16 cellular contexts compared by ENCODE assay signal in the genomic region with DNA sequence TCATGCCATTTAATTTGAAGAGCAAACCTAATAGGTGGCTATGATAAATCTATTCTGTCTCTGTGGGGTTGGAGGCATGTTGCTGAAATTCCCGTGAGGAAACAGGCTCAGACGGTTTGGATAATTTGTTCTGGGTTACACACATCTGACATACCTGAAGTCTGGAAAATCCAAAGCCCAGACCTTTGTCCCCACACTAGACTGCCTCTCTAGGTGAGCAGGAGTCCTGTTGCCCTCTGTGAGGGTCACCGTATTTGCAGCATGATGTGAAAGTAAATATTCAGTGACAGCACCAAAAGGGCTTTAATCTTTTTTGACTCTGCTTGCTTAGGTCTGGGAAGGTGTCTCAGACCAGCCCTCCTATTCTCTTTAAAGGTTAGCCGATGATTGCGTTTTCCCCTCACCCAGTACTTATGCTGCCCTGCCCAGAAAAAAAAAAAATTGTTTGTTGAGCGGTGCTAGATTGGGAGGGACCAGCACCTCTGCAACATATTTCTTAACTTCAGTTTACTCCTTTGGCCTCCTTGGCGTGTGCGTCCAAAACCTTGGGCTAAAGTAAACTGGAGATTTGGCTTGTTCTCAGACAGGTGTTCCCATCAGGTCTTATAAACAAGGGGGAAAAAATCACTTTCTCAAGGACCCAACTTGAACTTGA.
DNase-seq lines count a peak whose midpoint lies in the region; ATAC-seq and TF ChIP-seq lines count a peak whose summit lies in the region.
"Had no signal": no experiment of that assay in that cellular context is flagged by ENCODE, and none has a peak within 500 bp of the region (broad histone marks: within the 10 kb centered on the region; RNA-seq: fewer than 3 reads in every experiment).

No MANE protein-coding gene starts in this region.

- intact Hi-C loops in esophagus squamous epithelium (cut with DNase I) = no loop called here

- H3K4me3 Mint-ChIP-seq in progenitor cell of endocrine pancreas (ENCODE audit: low read depth) (peak overlapping the region; percentile 19), osteocyte (ENCODE audit: unreplicated experiment) (no peak overlapping the region)
- H3K4me3 Mint-ChIP-seq: activated CD4-positive, alpha-beta memory T cell treated with anti-CD3 and anti-CD28 coated beads for 36 hours; activated T-helper 1 cell treated with anti-CD3 and anti-CD28 coated beads, Interleukin-12 subunit alpha, Interleukin-12 subunit beta, Interleukin-2, Interleukin-4 antibody, amounts not matched to agents 30 ng/mL and 10 ng/mL and 1 ng/mL, durations not matched to agents 14 hours and 24 hours and 36 hours had no signal

- H3K36me3 Mint-ChIP-seq in progenitor cell of endocrine pancreas (ENCODE audit: insufficient read depth) = peaks cover 2% of the 10 kb centered on the region
- no peaks in the 10 kb centered on the region for H3K36me3 Mint-ChIP-seq in osteocyte (ENCODE audit: unreplicated experiment)
- H3K36me3 Mint-ChIP-seq: activated CD4-positive, alpha-beta memory T cell treated with anti-CD3 and anti-CD28 coated beads for 36 hours had no signal

- peak overlapping the region; percentile 21 for H3K4me3 ChIP-seq in LNCaP clone FGC (ENCODE audit: low read depth, low read length)
- H3K4me3 ChIP-seq in esophagus squamous epithelium = no peak overlapping the region
- H3K4me3 ChIP-seq: ovary, tibial nerve had no signal

- no peaks in the 10 kb centered on the region for H3K27me3 ChIP-seq in esophagus squamous epithelium
- H3K27me3 ChIP-seq: ovary, tibial nerve had no signal

- peak; percentile 61 for DNase-seq in COLO668 (lab: John Stamatoyannopoulos, UW; ENCODE audit: unreplicated experiment)
- DNase-seq in LNCaP clone FGC (ENCODE audit: low read depth) = peak; percentile 90
- DNase-seq in esophagus squamous epithelium (lab: John Stamatoyannopoulos, UW) = no peak
- no peak for DNase-seq in progenitor cell of endocrine pancreas (ENCODE audit: low spot score, unreplicated experiment)
- DNase-seq in osteocyte (ENCODE audit: extremely low spot score, unreplicated experiment) = no peak
- no peak for DNase-seq in NOMO-1 treated with dmso at 0.1 percent for 144 hours (lab: John Stamatoyannopoulos, UW; ENCODE audit: unreplicated experiment)
- no peak for DNase-seq in GDM1 (lab: John Stamatoyannopoulos, UW)
- DNase-seq: activated CD4-positive, alpha-beta memory T cell treated with anti-CD3 and anti-CD28 coated beads for 36 hours; EL; KG1; mesendoderm; NCI-H1417 treated with DMSO at 0.1 percent for 48 hours; ovary had no signal

- 66 to 82% methylated on average over 8 of the region's 8 CpGs for WGBS in esophagus squamous epithelium, 2 donors

- H3K9me3 Mint-ChIP-seq in progenitor cell of endocrine pancreas (ENCODE audit: low read depth) (peaks cover 3% of the 10 kb centered on the region), osteocyte (ENCODE audit: unreplicated experiment) (no peaks in the 10 kb centered on the region)
- H3K9me3 Mint-ChIP-seq: activated CD4-positive, alpha-beta memory T cell treated with anti-CD3 and anti-CD28 coated beads for 36 hours had no signal

- peaks cover 5 to 64% (median 29%) of the 10 kb centered on the region in 3 donors for H3K4me1 ChIP-seq in esophagus squamous epithelium

- no peaks in the 10 kb centered on the region for H3K27me3 Mint-ChIP-seq in progenitor cell of endocrine pancreas
- no peaks in the 10 kb centered on the region for H3K27me3 Mint-ChIP-seq in osteocyte (ENCODE audit: unreplicated experiment)
- H3K27me3 Mint-ChIP-seq: activated CD4-positive, alpha-beta memory T cell treated with anti-CD3 and anti-CD28 coated beads for 36 hours had no signal

- H3K4me1 Mint-ChIP-seq in progenitor cell of endocrine pancreas (ENCODE audit: low read depth) = peaks cover 44% of the 10 kb centered on the region
- H3K4me1 Mint-ChIP-seq in osteocyte (ENCODE audit: unreplicated experiment) = peaks cover 42% of the 10 kb centered on the region

- no peaks in the 10 kb centered on the region for H3K9me3 ChIP-seq in esophagus squamous epithelium
- H3K9me3 ChIP-seq: ovary had no signal

- H3K27ac ChIP-seq in esophagus squamous epithelium = peak overlapping the region in 3 of 4 donors; percentile 50 to 75 (median 59)
- H3K27ac ChIP-seq: ovary had no signal

- no peaks in the 10 kb centered on the region for H3K36me3 ChIP-seq in esophagus squamous epithelium
- H3K36me3 ChIP-seq: ovary, tibial nerve had no signal

- no peak for TF ChIP-seq POLR2A in esophagus squamous epithelium (IDR thresholded peaks at IDR 0.05)

- TF ChIP-seq CTCF in LNCaP clone FGC (IDR thresholded peaks at IDR 0.05; ENCODE audit: control insufficient read depth, extremely low read depth, insufficient read depth) (no peak), esophagus squamous epithelium (IDR thresholded peaks at IDR 0.05) (no peak), progenitor cell of endocrine pancreas (IDR thresholded peaks at IDR 0.05; ENCODE audit: unreplicated experiment) (no peak), osteocyte (IDR thresholded peaks at IDR 0.05) (no peak)

- H3K27ac Mint-ChIP-seq in progenitor cell of endocrine pancreas (peak overlapping the region; percentile 90), osteocyte (ENCODE audit: unreplicated experiment) (no peak overlapping the region)
- H3K27ac Mint-ChIP-seq: activated CD4-positive, alpha-beta memory T cell treated with anti-CD3 and anti-CD28 coated beads for 36 hours; activated T-helper 1 cell treated with anti-CD3 and anti-CD28 coated beads, Interleukin-12 subunit alpha, Interleukin-12 subunit beta, Interleukin-2, Interleukin-4 antibody, amounts not matched to agents 30 ng/mL and 10 ng/mL and 1 ng/mL, durations not matched to agents 14 hours and 24 hours and 36 hours had no signal

- ATAC-seq in GM21717 (IDR thresholded peaks at IDR 0.05; ENCODE audit: unreplicated experiment) = no peak

Comparison
In these comparisons a context has a peak if more than half of its experiments do, and no peak if none do; other contexts are left out.
1. DNase-seq: peak in COLO668 (single experiment) and LNCaP clone FGC (single experiment); none in esophagus squamous epithelium (single experiment), progenitor cell of endocrine pancreas (single experiment), osteocyte (single experiment), NOMO-1 treated with dmso at 0.1 percent for 144 hours (single experiment) and GDM1 (single experiment).